ENCODE assay signal across 19 cellular contexts in the genomic region with DNA sequence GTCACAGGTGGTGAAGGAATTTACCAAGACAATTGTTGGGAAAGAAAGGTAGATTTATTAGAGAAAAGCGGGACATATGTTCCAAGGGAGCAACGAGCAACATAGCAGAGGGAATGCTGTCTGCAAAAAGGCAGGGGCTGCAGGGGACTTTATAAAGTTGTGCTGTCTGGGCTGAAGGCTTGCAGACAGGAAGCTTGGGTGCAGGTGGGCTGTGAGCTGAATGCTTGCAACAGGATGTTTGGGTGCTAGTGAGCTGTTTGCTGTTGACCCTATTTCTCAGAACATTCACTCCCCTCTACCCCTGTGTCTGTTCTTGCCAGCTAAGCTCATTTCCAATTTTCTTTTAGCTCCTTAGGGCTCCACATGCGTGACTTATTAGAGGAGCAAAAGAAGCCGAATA. TPM values are rescaled to one million over a fixed set of nuclear protein-coding genes. Genes with fewer than 3 reads are reported as not detected.
DNase-seq lines count a peak whose midpoint lies in the region; ATAC-seq, FAIRE-seq and TF ChIP-seq lines count a peak whose summit lies in the region.
"Had no signal": no experiment of that assay in that cellular context is flagged by ENCODE, and none has a peak within 500 bp of the region (broad histone marks: within the 10 kb centered on the region; RNA-seq: fewer than 3 reads in every experiment).

No MANE protein-coding gene starts in this region.

- ATAC-seq in T-helper 17 cell = peak; percentile 54
- peak; percentile 35; the same call in 1 of the 3 replicates for ATAC-seq in GM12878
- peak; percentile 25 for ATAC-seq in stimulated activated naive CD8-positive, alpha-beta T cell treated with anti-CD3 and anti-CD28 coated beads, Interleukin-15, Interleukin-2, amounts not matched to agents 100 U/mL and 50 U/mL, for 24 hours
- no peak for ATAC-seq in HG03521 (IDR thresholded peaks at IDR 0.05; ENCODE audit: unreplicated experiment)
- ATAC-seq in GM21576 (IDR thresholded peaks at IDR 0.05; ENCODE audit: unreplicated experiment) = no peak
- ATAC-seq in HG02571 (IDR thresholded peaks at IDR 0.05; ENCODE audit: unreplicated experiment) = no peak
- ATAC-seq: left lobe of liver had no signal

- no peak for TF ChIP-seq EP300 in GM12878 (IDR thresholded peaks at IDR 0.05; ENCODE audit: borderline replicate concordance in 1 of 2, control insufficient read depth in 1 of 2, low read depth in 2 of 2, low read length in 2 of 2)

- in situ Hi-C loops in GM12878 (cut with MboI) = loop anchor here (5.0 kb wide), 1 partner anchor 131 kb away; no protein-coding TSS in a partner anchor

- TF ChIP-seq RAD21 in GM12878 (IDR thresholded peaks at IDR 0.05; ENCODE audit: insufficient read depth, low read depth, low read length) = no peak

- no peaks in the 10 kb centered on the region for H3K36me3 ChIP-seq in GM12878 (ENCODE audit: control insufficient read depth in 2 of 2, insufficient read depth in 2 of 2, low read length in 1 of 2)
- H3K36me3 ChIP-seq: prostate gland, tibial artery had no signal

- no peaks in the 10 kb centered on the region for H3K79me2 ChIP-seq in GM12878 (ENCODE audit: control insufficient read depth, insufficient read depth, low read length)

- no peaks in the 10 kb centered on the region; a peak in 1 of 4 replicates for H3K27me3 ChIP-seq in GM12878 (replicated peaks in 1 of 2; ENCODE audit: control insufficient read depth in 2 of 2, insufficient read depth in 2 of 2, low read length in 1 of 2)

- peak overlapping the region; percentile 90 for H3K27ac Mint-ChIP-seq in activated T-cell treated with anti-CD3 and anti-CD28 coated beads, Interleukin-2, amount 50 U/mL, for 24 hours
- H3K27ac Mint-ChIP-seq in T-helper 17 cell = no peak overlapping the region

- H3K9me3 Mint-ChIP-seq in activated T-cell treated with anti-CD3 and anti-CD28 coated beads, Interleukin-2, amount 50 U/mL, for 24 hours = no peaks in the 10 kb centered on the region

- intact Hi-C loops in GM12878 (cut with micrococcal nuclease; ENCODE audit: unreplicated experiment) = loop anchor here (10.0 kb wide), 1 partner anchor 394 kb away; no protein-coding TSS in a partner anchor

- no peak overlapping the region for H3K4me3 ChIP-seq in GM12878
- H3K4me3 ChIP-seq: prostate gland, tibial artery had no signal

- CTCF ChIA-PET in GM12878 (lab: Yijun Ruan, JAX) = interaction anchor here (0.8 to 1.6 kb wide), 3 partner anchors 18 to 159 kb away, joined by 3 to 4 read pairs (median 3); no protein-coding TSS in a partner anchor

- H3K9me3 ChIP-seq in T-helper 17 cell (ENCODE audit: control insufficient read depth, low read length, poor library complexity, severe bottlenecking) (no peaks in the 10 kb centered on the region), GM12878 (replicated peaks; ENCODE audit: control insufficient read depth, insufficient read depth, low read length) (no peaks in the 10 kb centered on the region)
- H3K9me3 ChIP-seq: prostate gland, tibial artery had no signal

- no peak for TF ChIP-seq CTCF in GM12878 (IDR thresholded peaks at IDR 0.05 in 2 of 3, conservative IDR thresholded peaks at IDR 0.05 in 1 of 3; ENCODE audit: control insufficient read depth in 2 of 3, extremely low read depth in 1 of 3, insufficient read depth in 1 of 3, low read depth in 3 of 3, low read length in 3 of 3)

- POLR2A ChIA-PET in GM12878 (lab: Charles Lee) = no interaction called here

- no peaks in the 10 kb centered on the region for H3K27me3 Mint-ChIP-seq in activated T-cell treated with anti-CD3 and anti-CD28 coated beads, Interleukin-2, amount 50 U/mL, for 24 hours
- peaks cover 6% of the 10 kb centered on the region for H3K27me3 Mint-ChIP-seq in T-helper 17 cell

- RAD21 ChIA-PET in GM12878 (lab: Charles Lee; ENCODE audit: unreplicated experiment) = interaction anchor here (0.7 kb wide), 1 partner anchor 116 kb away, joined by 3 read pairs; no protein-coding TSS in a partner anchor

- H4K20me1 ChIP-seq in GM12878 (ENCODE audit: control insufficient read depth, insufficient read depth) = no peaks in the 10 kb centered on the region

- H3K27ac ChIP-seq in GM12878 (ENCODE audit: control insufficient read depth, insufficient read depth) = no peak overlapping the region
- H3K27ac ChIP-seq: prostate gland, tibial artery had no signal

- peaks cover 37% of the 10 kb centered on the region for H3K4me1 Mint-ChIP-seq in activated T-cell treated with anti-CD3 and anti-CD28 coated beads, Interleukin-2, amount 50 U/mL, for 24 hours (ENCODE audit: low read depth)
- peaks cover 12% of the 10 kb centered on the region for H3K4me1 Mint-ChIP-seq in T-helper 17 cell

- WGBS in GM12878 (ENCODE audit: insufficient coverage, insufficient replicate concordance, low lambda C conversion rate, missing lambda C conversion rate) = 54% methylated on average over 4 of the region's 4 CpGs

- no peak for FAIRE-seq in GM12878 (lab: Jason Lieb, UNC)
- FAIRE-seq: GM19239 had no signal

- H3K36me3 Mint-ChIP-seq in activated T-cell treated with anti-CD3 and anti-CD28 coated beads, Interleukin-2, amount 50 U/mL, for 24 hours (ENCODE audit: low read depth) = no peaks in the 10 kb centered on the region
- no peaks in the 10 kb centered on the region for H3K36me3 Mint-ChIP-seq in T-helper 17 cell (ENCODE audit: low read depth)

- DNase-seq in activated T-cell treated with anti-CD3 and anti-CD28 coated beads, Interleukin-2, amount 50 U/mL, for 24 hours = no peak
- DNase-seq in activated T-cell treated with anti-CD3 and anti-CD28 coated beads for 4 hours = no peak
- DNase-seq in T-helper 17 cell = no peak
- no peak for DNase-seq in GM12878 (ENCODE audit: low read depth, low spot score)
- peak; percentile 27 for DNase-seq in stimulated activated naive CD8-positive, alpha-beta T cell treated with anti-CD3 and anti-CD28 coated beads, Interleukin-15, Interleukin-2, amounts not matched to agents 100 U/mL and 50 U/mL, for 24 hours
- DNase-seq: NCI-H2029 treated with DMSO at 0.1 percent for 48 hours, NCI-H524 treated with DMSO at 0.1 percent for 48 hours, SW 1271, tibial artery had no signal

- no peak for TF ChIP-seq POLR2A in GM12878 (IDR thresholded peaks at IDR 0.05; ENCODE audit: low read depth, low read length)

- no peak overlapping the region for H3K9ac ChIP-seq in GM12878 (ENCODE audit: control insufficient read depth, insufficient read depth, low read length)

- H3K4me1 ChIP-seq in GM12878 (ENCODE audit: control insufficient read depth, insufficient read depth, low read length) = no peaks in the 10 kb centered on the region
- H3K4me1 ChIP-seq: prostate gland, tibial artery had no signal

- H3K4me3 Mint-ChIP-seq in activated T-cell treated with anti-CD3 and anti-CD28 coated beads, Interleukin-2, amount 50 U/mL, for 24 hours = peak overlapping the region; percentile 51
- H3K4me3 Mint-ChIP-seq in T-helper 17 cell = peak overlapping the region; percentile 75

- BruUV-seq in GM12878 (replicated peaks; lab: Mats Ljungman, UMichigan) = no TSS peak

- H3K4me2 ChIP-seq in GM12878 (ENCODE audit: control insufficient read depth, insufficient read depth) = no peak overlapping the region

- SMC1A ChIA-PET in GM12878 (lab: Charles Lee; ENCODE audit: uncharacterized antibody, unreplicated experiment) = interaction anchor here (0.7 to 1.8 kb wide), 3 partner anchors 66 to 132 kb away, joined by 3 to 12 read pairs (median 5); no protein-coding TSS in a partner anchor

- no peak overlapping the region for H2AFZ ChIP-seq in GM12878 (ENCODE audit: control insufficient read depth, low read depth, low read length)

RNA-seq across cellular contexts. Expression of a gene that starts 21.5 kb away (rescaled TPM):
- total RNA-seq in T-helper 17 cell = 10 to 100 TPM; 59.0 to 59.1 TPM
- 95.5 and 105 TPM in 2 replicates for total RNA-seq in GM12878 (2013; cell fraction: nucleolus; rRNA removed)
- total RNA-seq in GM12878 (2014; rRNA removed) = 97.0 and 102 TPM in 2 replicates
- total RNA-seq in GM12878 (2014; rRNA removed; fragmentation: Illumina TruSeq; extraction: Trizol) = 97.2 and 103 TPM in 2 replicates
- total RNA-seq in GM12878 (2021) = 120 and 131 TPM in 2 replicates
- polyA plus RNA-seq in GM12878 (2011; ENCODE audit: low read depth) = 42.2 TPM
- 41.2 and 82.2 TPM in 2 replicates for polyA plus RNA-seq in GM12878 (2011; rRNA removed)
- 87.7 and 91.7 TPM in 2 replicates for polyA plus RNA-seq in GM12878 (2011; cell fraction: cytosol; rRNA removed)
- polyA plus RNA-seq in GM12878 (2011; cell fraction: nucleus; rRNA removed) = 109 and 110 TPM in 2 replicates
- polyA plus RNA-seq in GM12878 (2012) = 38.1 and 47.2 TPM in 2 replicates
- 92.3 and 93.1 TPM in 2 replicates for polyA plus RNA-seq in GM12878 (2014; fragmentation: Illumina TruSeq; extraction: Trizol)
- 100 to 1,000 TPM in 1 of 2 experiments, 10 to 100 TPM in 1; 87.9 to 118 TPM for polyA plus RNA-seq in GM12878 (2014; fragmentation: Nextera tagmentation; extraction: Ambion mirVana)
- polyA plus RNA-seq in GM12878 (2014; rRNA removed) = 104 and 116 TPM in 2 replicates
- polyA plus RNA-seq in GM12878 (2016; fragmentation: Nextera tagmentation; extraction: Ambion mirVana) = 100 to 1,000 TPM; 151 to 175 TPM
- 87.6 and 109 TPM in 2 replicates for polyA minus RNA-seq in GM12878 (2011; rRNA and poly(A)+ RNA removed)
- polyA minus RNA-seq in GM12878 (2011; cell fraction: cytosol; rRNA and poly(A)+ RNA removed) = 25.7 and 45.1 TPM in 2 replicates
- 29.1 and 56.7 TPM in 2 replicates for polyA minus RNA-seq in GM12878 (2011; cell fraction: nucleus; rRNA and poly(A)+ RNA removed)

RNA-seq across cellular contexts. Expression of a gene that starts 26.1 kb away (rescaled TPM):
- total RNA-seq in T-helper 17 cell = 10 to 100 TPM; 22.0 to 22.1 TPM
- 1.7 and 3.1 TPM in 2 replicates for total RNA-seq in GM12878 (2013; cell fraction: nucleolus; rRNA removed)
- 9.6 and 14.4 TPM in 2 replicates for total RNA-seq in GM12878 (2014; rRNA removed)
- total RNA-seq in GM12878 (2014; rRNA removed; fragmentation: Illumina TruSeq; extraction: Trizol) = 9.9 and 10.0 TPM in 2 replicates
- 11.6 and 16.3 TPM in 2 replicates for total RNA-seq in GM12878 (2021)
- polyA plus RNA-seq in GM12878 (2011; ENCODE audit: low read depth) = 17.9 TPM
- polyA plus RNA-seq in GM12878 (2011; rRNA removed) = 8.7 and 11.8 TPM in 2 replicates
- 64.6 and 194 TPM in 2 replicates for polyA plus RNA-seq in GM12878 (2011; cell fraction: cytosol; rRNA removed)
- 19.6 and 34.8 TPM in 2 replicates for polyA plus RNA-seq in GM12878 (2011; cell fraction: nucleus; rRNA removed)
- 15.7 and 16.7 TPM in 2 replicates for polyA plus RNA-seq in GM12878 (2012)
- 3.0 and 9.0 TPM in 2 replicates for polyA plus RNA-seq in GM12878 (2014; fragmentation: Illumina TruSeq; extraction: Trizol)
- polyA plus RNA-seq in GM12878 (2014; fragmentation: Nextera tagmentation; extraction: Ambion mirVana) = 10 to 100 TPM; 45.6 to 51.9 TPM
- polyA plus RNA-seq in GM12878 (2014; rRNA removed) = 5.8 and 22.2 TPM in 2 replicates
- polyA plus RNA-seq in GM12878 (2016; fragmentation: Nextera tagmentation; extraction: Ambion mirVana) = 10 to 100 TPM; 59.9 to 65.6 TPM
- 28.0 and 66.9 TPM in 2 replicates for polyA minus RNA-seq in GM12878 (2011; rRNA and poly(A)+ RNA removed)
- 19.1 and 22.5 TPM in 2 replicates for polyA minus RNA-seq in GM12878 (2011; cell fraction: cytosol; rRNA and poly(A)+ RNA removed)
- 11.5 and 18.5 TPM in 2 replicates for polyA minus RNA-seq in GM12878 (2011; cell fraction: nucleus; rRNA and poly(A)+ RNA removed)

RNA-seq across cellular contexts. Expression of a gene that starts 38.8 kb away (rescaled TPM):
- total RNA-seq in T-helper 17 cell (not detected), GM12878 (2014; rRNA removed) (0.87 TPM in 1 of 2 replicates, not detected in the other), GM12878 (2014; rRNA removed; fragmentation: Illumina TruSeq; extraction: Trizol) (not detected in 2 replicates), GM12878 (2021) (1.3 and 1.8 TPM in 2 replicates)
- not detected in 2 replicates for total RNA-seq in GM12878 (2013; cell fraction: nucleolus; rRNA removed)
- polyA plus RNA-seq in GM12878 (2011; ENCODE audit: low read depth) = not detected
- polyA plus RNA-seq in GM12878 (2011; rRNA removed) (0.53 and 0.86 TPM in 2 replicates), GM12878 (2014; fragmentation: Illumina TruSeq; extraction: Trizol) (0.40 TPM in 1 of 2 replicates, not detected in the other), GM12878 (2014; fragmentation: Nextera tagmentation; extraction: Ambion mirVana) (1 to 10 TPM in 1 of 2 experiments, under 1 TPM in 1; 0.98 to 2.1 TPM), GM12878 (2014; rRNA removed) (0.99 and 2.6 TPM in 2 replicates), GM12878 (2016; fragmentation: Nextera tagmentation; extraction: Ambion mirVana) (1 to 10 TPM; 5.8 to 6.0 TPM)
- 1.7 and 7.1 TPM in 2 replicates for polyA plus RNA-seq in GM12878 (2011; cell fraction: cytosol; rRNA removed)
- 1.9 and 4.7 TPM in 2 replicates for polyA plus RNA-seq in GM12878 (2011; cell fraction: nucleus; rRNA removed)
- polyA plus RNA-seq in GM12878 (2012) = 1.1 and 1.3 TPM in 2 replicates
- 1.0 TPM in 1 of 2 replicates, not detected in the other for polyA minus RNA-seq in GM12878 (2011; rRNA and poly(A)+ RNA removed)
- not detected in 2 replicates for polyA minus RNA-seq in GM12878 (2011; cell fraction: cytosol; rRNA and poly(A)+ RNA removed)
- polyA minus RNA-seq in GM12878 (2011; cell fraction: nucleus; rRNA and poly(A)+ RNA removed) = not detected in 2 replicates
- total RNA-seq: cardiac septum, LHCN-M2, myocyte had no signal
- polyA plus RNA-seq: AG04450 had no signal

RNA-seq across cellular contexts. Expression of a gene that starts 40.6 kb away (rescaled TPM):
- total RNA-seq in T-helper 17 cell = under 1 TPM in 1 of 2 donors, not detected in 1; 0.85 TPM
- total RNA-seq in GM12878 (2013; cell fraction: nucleolus; rRNA removed) = not detected in 2 replicates
- total RNA-seq in GM12878 (2014; rRNA removed) = 3.5 and 4.5 TPM in 2 replicates
- total RNA-seq in GM12878 (2014; rRNA removed; fragmentation: Illumina TruSeq; extraction: Trizol) = 1.2 TPM in 1 of 2 replicates, not detected in the other
- 3.0 and 4.2 TPM in 2 replicates for total RNA-seq in GM12878 (2021)
- polyA plus RNA-seq in GM12878 (2011; ENCODE audit: low read depth) = not detected
- 2.7 and 2.8 TPM in 2 replicates for polyA plus RNA-seq in GM12878 (2011; rRNA removed)
- 11.5 and 25.9 TPM in 2 replicates for polyA plus RNA-seq in GM12878 (2011; cell fraction: cytosol; rRNA removed)
- 8.0 and 8.9 TPM in 2 replicates for polyA plus RNA-seq in GM12878 (2011; cell fraction: nucleus; rRNA removed)
- polyA plus RNA-seq in GM12878 (2012) = 1.2 and 1.5 TPM in 2 replicates
- 2.2 TPM in 1 of 2 replicates, not detected in the other for polyA plus RNA-seq in GM12878 (2014; fragmentation: Illumina TruSeq; extraction: Trizol)
- 1 to 10 TPM; 8.7 to 9.1 TPM for polyA plus RNA-seq in GM12878 (2014; fragmentation: Nextera tagmentation; extraction: Ambion mirVana)
- polyA plus RNA-seq in GM12878 (2014; rRNA removed) = 4.7 and 8.7 TPM in 2 replicates
- 1 to 10 TPM; 8.2 to 8.3 TPM for polyA plus RNA-seq in GM12878 (2016; fragmentation: Nextera tagmentation; extraction: Ambion mirVana)
- 3.6 TPM in 2 replicates for polyA minus RNA-seq in GM12878 (2011; rRNA and poly(A)+ RNA removed)
- polyA minus RNA-seq in GM12878 (2011; cell fraction: cytosol; rRNA and poly(A)+ RNA removed) = not detected in 2 replicates
- 0.86 TPM in 1 of 2 replicates, not detected in the other for polyA minus RNA-seq in GM12878 (2011; cell fraction: nucleus; rRNA and poly(A)+ RNA removed)
- total RNA-seq: myocyte had no signal
- polyA plus RNA-seq: AG04450 had no signal

RNA-seq across cellular contexts. Expression of a gene that starts 50.7 kb away (rescaled TPM):
- total RNA-seq in T-helper 17 cell (1 to 10 TPM; 3.3 to 8.8 TPM), GM12878 (2014; rRNA removed) (0.27 and 1.5 TPM in 2 replicates), GM12878 (2014; rRNA removed; fragmentation: Illumina TruSeq; extraction: Trizol) (not detected in 2 replicates), GM12878 (2021) (0.40 and 1.1 TPM in 2 replicates)
- 0.54 TPM in 1 of 2 replicates, not detected in the other for total RNA-seq in GM12878 (2013; cell fraction: nucleolus; rRNA removed)
- polyA plus RNA-seq in GM12878 (2011; ENCODE audit: low read depth) = not detected
- polyA plus RNA-seq in GM12878 (2011; rRNA removed) (1.8 and 2.4 TPM in 2 replicates), GM12878 (2014; fragmentation: Illumina TruSeq; extraction: Trizol) (0.28 TPM in 1 of 2 replicates, not detected in the other), GM12878 (2014; fragmentation: Nextera tagmentation; extraction: Ambion mirVana) (1 to 10 TPM in 1 of 2 experiments, under 1 TPM in 1; 0.57 to 1.1 TPM), GM12878 (2014; rRNA removed) (1.3 and 1.4 TPM in 2 replicates), GM12878 (2016; fragmentation: Nextera tagmentation; extraction: Ambion mirVana) (1 to 10 TPM; 1.1 to 2.5 TPM)
- polyA plus RNA-seq in GM12878 (2011; cell fraction: cytosol; rRNA removed) = 3.9 and 5.1 TPM in 2 replicates
- polyA plus RNA-seq in GM12878 (2011; cell fraction: nucleus; rRNA removed) = 2.2 and 2.6 TPM in 2 replicates
- polyA plus RNA-seq in GM12878 (2012) = 0.31 and 0.35 TPM in 2 replicates
- 2.0 and 2.5 TPM in 2 replicates for polyA minus RNA-seq in GM12878 (2011; rRNA and poly(A)+ RNA removed)
- not detected in 2 replicates for polyA minus RNA-seq in GM12878 (2011; cell fraction: cytosol; rRNA and poly(A)+ RNA removed)
- 0.73 and 1.4 TPM in 2 replicates for polyA minus RNA-seq in GM12878 (2011; cell fraction: nucleus; rRNA and poly(A)+ RNA removed)
- total RNA-seq: LHCN-M2, myocyte had no signal

Comparison
In these comparisons a context has a peak if more than half of its experiments do, and no peak if none do; other contexts are left out.
1. ATAC-seq: peak in T-helper 17 cell (single experiment), GM12878 (single experiment) and stimulated activated naive CD8-positive, alpha-beta T cell treated with anti-CD3 and anti-CD28 coated beads, Interleukin-15, Interleukin-2, amounts not matched to agents 100 U/mL and 50 U/mL, for 24 hours (single experiment); none in HG03521 (single experiment), GM21576 (single experiment) and HG02571 (single experiment).